ENCODE assay signal across 17 cellular contexts in genomic region chr12:83349907-83350611, GRCh38.
A peak's percentile ranks its signal among the peaks of the same experiment; 100 is the strongest.
DNase-seq lines count a peak whose midpoint lies in the region; ATAC-seq and TF ChIP-seq lines count a peak whose summit lies in the region.
"Had no signal": no experiment of that assay in that cellular context is flagged by ENCODE, and none has a peak within 500 bp of the region (broad histone marks: within the 10 kb centered on the region; RNA-seq: fewer than 3 reads in every experiment).

No MANE protein-coding gene starts in this region.

- intact Hi-C loops in right lobe of liver (cut with DNase I) = no loop called here

- H3K9me3 ChIP-seq in right lobe of liver = no peaks in the 10 kb centered on the region

- H3K36me3 ChIP-seq in right lobe of liver = no peaks in the 10 kb centered on the region

- DNase-seq in HuH-7 (ENCODE audit: low spot score) (peak; percentile 3), HuH-7.5 (ENCODE audit: low spot score) (peak; percentile 3), NOMO-1 treated with DMSO at 0.1 percent for 48 hours (lab: John Stamatoyannopoulos, UW; ENCODE audit: unreplicated experiment) (peak; percentile 55), right lobe of liver (no peak), NAMALWA (ENCODE audit: low spot score) (no peak), iPS-NIHi11 (ENCODE audit: low spot score) (no peak)
- DNase-seq: C1 segment of cervical spinal cord; Calu3; CD4-positive, alpha-beta memory T cell; COR-L47; DMS53; DMS79 treated with DMSO at 0.1 percent for 48 hours; GF-D8; GM23248; H7; HCEC 1CT had no signal

- WGBS in right lobe of liver (ENCODE audit: insufficient coverage, low coverage, low lambda C conversion rate, missing lambda C conversion rate) = 48% methylated on average over 4 of the region's 4 CpGs

- TF ChIP-seq POLR2A in right lobe of liver (IDR thresholded peaks at IDR 0.05) = no peak

- H3K27ac ChIP-seq in right lobe of liver = no peak overlapping the region
- H3K27ac ChIP-seq: GM23248 had no signal

- ATAC-seq in right lobe of liver (peak; percentile 57 to 79 (median 70)), GM18858 (IDR thresholded peaks at IDR 0.05; ENCODE audit: unreplicated experiment) (no peak)

- TF ChIP-seq CTCF in right lobe of liver (IDR thresholded peaks at IDR 0.05) = no peak

- peaks cover 0 to 20% (median 0%) of the 10 kb centered on the region in 4 donors for H3K4me1 ChIP-seq in right lobe of liver

- no peak overlapping the region for H3K4me3 ChIP-seq in right lobe of liver
- H3K4me3 ChIP-seq: GM23248 had no signal

- H3K27me3 ChIP-seq in right lobe of liver = no peaks in the 10 kb centered on the region

Comparison
In these comparisons a context has a peak if more than half of its experiments do, and no peak if none do; other contexts are left out.
1. DNase-seq: peak in HuH-7 (single experiment), HuH-7.5 (single experiment) and NOMO-1 treated with DMSO at 0.1 percent for 48 hours (single experiment); none in right lobe of liver (0 of 3), NAMALWA (single experiment) and iPS-NIHi11 (single experiment).